Comparison of ENCODE assay signal across 2 cellular contexts in the genomic region with DNA sequence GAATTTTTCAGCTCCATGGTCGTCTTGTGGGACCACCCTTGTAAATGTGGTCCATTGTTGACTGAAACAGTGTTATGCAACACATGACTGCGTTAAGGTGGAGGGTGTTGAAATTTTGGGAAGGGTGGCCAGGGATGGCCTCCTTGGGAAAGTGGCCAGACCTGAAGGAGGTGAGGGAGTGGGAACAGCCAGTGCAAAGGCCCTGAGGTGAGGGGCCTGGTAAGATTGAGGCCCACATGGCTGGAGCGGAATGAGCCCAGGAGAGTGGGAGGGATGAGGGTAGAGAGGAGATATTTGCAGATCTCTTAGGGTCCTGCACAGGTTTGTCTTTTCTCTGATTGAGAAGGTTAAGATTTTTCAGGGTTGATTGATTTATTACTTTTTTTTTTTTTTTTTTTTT.
TF ChIP-seq lines count a peak whose summit lies in the region.

No MANE protein-coding gene starts in this region.

TF ChIP-seq in HepG2, 621 proteins besides CTCF, POLR2A, EP300 and RAD21:
- TF ChIP-seq MYNN (CRISPR knock-in tag; IDR thresholded peaks at IDR 0.05; ENCODE audit: low read depth), result no peak
- TF ChIP-seq CEBPB (IDR thresholded peaks at IDR 0.05; ENCODE audit: borderline replicate concordance, low read depth, low read length), result 0 out of 2 replicates have a peak, but pooled peaks have one; percentile 11

TF ChIP-seq in H1, 55 proteins besides CTCF, POLR2A, EP300 and RAD21:
- TF ChIP-seq RFX5 (IDR thresholded peaks at IDR 0.05; ENCODE audit: borderline replicate concordance, low read depth, low read length) (no peak), RNF2 (IDR thresholded peaks at IDR 0.05; ENCODE audit: borderline replicate concordance, low read depth, low read length, missing control alignments, poor library complexity, severe bottlenecking) (no peak), KDM1A (IDR thresholded peaks at IDR 0.05; ENCODE audit: borderline replicate concordance, low read length) (peak; percentile 77; the same call in 1 of the 2 replicates), TEAD4 (IDR thresholded peaks at IDR 0.05; ENCODE audit: low read depth, low read length) (no peak), TAF1 (IDR thresholded peaks at IDR 0.05; ENCODE audit: low read depth, low read length) (no peak), CREB1 (IDR thresholded peaks at IDR 0.05) (no peak), NRF1 (IDR thresholded peaks at IDR 0.05; ENCODE audit: low read depth, low read length) (no peak), PHF8 (conservative IDR thresholded peaks at IDR 0.05; ENCODE audit: low read depth, low read length) (no peak)
